Comparison of ENCODE assay signal across 16 cellular contexts in the genomic region with DNA sequence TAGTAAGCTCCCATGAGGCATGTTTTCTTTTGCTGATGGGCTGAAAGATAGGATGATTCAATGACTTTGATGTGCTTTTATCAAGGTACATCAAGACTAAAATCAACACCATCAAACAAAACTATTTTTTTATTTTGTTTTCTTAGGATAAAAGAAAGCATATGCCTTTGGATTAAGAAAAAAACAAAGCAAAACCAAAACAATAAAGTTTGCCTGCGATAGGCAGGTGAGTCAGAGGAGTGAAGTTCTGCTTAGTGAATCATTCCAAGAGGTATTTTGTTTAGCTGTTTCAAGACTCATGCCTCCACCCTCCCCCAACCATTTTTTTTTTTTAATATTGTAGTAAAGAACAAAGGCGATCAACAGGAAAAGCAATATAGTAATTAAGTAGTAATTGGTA.
DNase-seq lines count a peak whose midpoint lies in the region; ATAC-seq and TF ChIP-seq lines count a peak whose summit lies in the region.
"Had no signal": no experiment of that assay in that cellular context is flagged by ENCODE, and none has a peak within 500 bp of the region (broad histone marks: within the 10 kb centered on the region; RNA-seq: fewer than 3 reads in every experiment).

No MANE protein-coding gene starts in this region.

- ATAC-seq in GM19324 (IDR thresholded peaks at IDR 0.05; ENCODE audit: low FRiP score, unreplicated experiment) = no peak
- ATAC-seq: stimulated activated naive CD8-positive, alpha-beta T cell treated with anti-CD3 and anti-CD28 coated beads, Interleukin-15, amount 100 ng/mL, for 72 hours had no signal

- TF ChIP-seq CTCF in AG10803 (conservative IDR thresholded peaks at IDR 0.05; ENCODE audit: low read length) = no peak

- H3K27ac ChIP-seq in HUES6 (ENCODE audit: low read depth, low read length) = peak overlapping the region; percentile 35; the same call in 1 of the 2 replicates
- H3K27ac ChIP-seq: BLaER1, parathyroid adenoma had no signal

- no peaks in the 10 kb centered on the region for H3K27me3 ChIP-seq in HUES6 (ENCODE audit: control insufficient read depth, insufficient read depth, low read length)
- H3K27me3 ChIP-seq: BLaER1 had no signal

- H3K9ac ChIP-seq in HUES6 (ENCODE audit: low read length) = no peak overlapping the region
- H3K9ac ChIP-seq: BLaER1, parathyroid adenoma had no signal

- peak; percentile 2 for DNase-seq in AG10803 (ENCODE audit: low read depth)
- peak; percentile 79 for DNase-seq in amniotic epithelial cell (ENCODE audit: low read depth)
- DNase-seq in iris pigment epithelial cell (ENCODE audit: low read depth) = peak; percentile 82
- DNase-seq in NCI-H2196 treated with DMSO at 0.1 percent for 48 hours (lab: John Stamatoyannopoulos, UW; ENCODE audit: unreplicated experiment) = no peak
- DNase-seq in NCI-H1105 treated with DMSO at 0.1 percent for 48 hours (lab: John Stamatoyannopoulos, UW) = no peak
- no peak for DNase-seq in islet precursor cell
- DNase-seq: activated CD4-positive, alpha-beta memory T cell treated with anti-CD3 and anti-CD28 coated beads for 36 hours; activated naive CD4-positive, alpha-beta T cell treated with anti-CD3 and anti-CD28 coated beads for 36 hours; GDM1; head of caudate nucleus; stimulated activated CD4-positive, alpha-beta T cell treated with anti-CD3 and anti-CD28 coated beads, Interleukin-4, amount 100 ng/mL, for 4 hours; stimulated activated naive CD8-positive, alpha-beta T cell treated with anti-CD3 and anti-CD28 coated beads, Interleukin-15, amount 100 ng/mL, for 72 hours had no signal

- no peaks in the 10 kb centered on the region; the same call in 1 of the 2 replicates for H3K4me1 ChIP-seq in HUES6 (ENCODE audit: control insufficient read depth, insufficient read depth, low read length)
- H3K4me1 ChIP-seq: BLaER1, parathyroid adenoma had no signal

- H3K4me3 ChIP-seq in AG10803 (ENCODE audit: low read length) (no peak overlapping the region), HUES6 (ENCODE audit: low read depth, low read length) (no peak overlapping the region)
- H3K4me3 ChIP-seq: BLaER1 had no signal

- H3K9me3 ChIP-seq in HUES6 (ENCODE audit: control insufficient read depth, insufficient read depth, low read depth, low read length) = no peaks in the 10 kb centered on the region
- H3K9me3 ChIP-seq: BLaER1 had no signal

- H3K36me3 ChIP-seq in HUES6 (ENCODE audit: control insufficient read depth, insufficient read depth, low read length) = no peaks in the 10 kb centered on the region
- H3K36me3 ChIP-seq: BLaER1 had no signal

Comparison
In these comparisons a context has a peak if more than half of its experiments do, and no peak if none do; other contexts are left out.
1. DNase-seq: peak in AG10803 (single experiment), amniotic epithelial cell (single experiment) and iris pigment epithelial cell (single experiment); none in NCI-H2196 treated with DMSO at 0.1 percent for 48 hours (single experiment), NCI-H1105 treated with DMSO at 0.1 percent for 48 hours (single experiment) and islet precursor cell (single experiment).